Comparison of ENCODE assay signal across 30 cellular contexts in genomic region chr6:92708945-92709344, GRCh38.
"Had no signal": no experiment of that assay in that cellular context is flagged by ENCODE, and none has a peak within 500 bp of the region (broad histone marks: within the 10 kb centered on the region; RNA-seq: fewer than 3 reads in every experiment).

No MANE protein-coding gene starts in this region.

- H3K4me1 ChIP-seq: parathyroid adenoma, psoas muscle, right lobe of liver, sigmoid colon, spleen, suprapubic skin, testis, tibial artery, transverse colon, upper lobe of right lung, uterus had no signal

- H3K4me2 ChIP-seq: smooth muscle cell had no signal

- ATAC-seq: naive thymus-derived CD8-positive, alpha-beta T cell; natural killer cell treated with Interleukin-12 subunit alpha and Interleukin-12 subunit beta and Interleukin-15 and Interleukin-18, amount 100 ng/mL, for 72 hours; psoas muscle; right cardiac atrium; right lobe of liver; stimulated activated memory B cell treated with anti-CD40 and anti-IgM and Interleukin-4, amounts not matched to agents 10 μg/mL and 1 μg/mL and 100 μg/mL, for 72 hours; stimulated activated naive CD8-positive, alpha-beta T cell treated with anti-CD3 and anti-CD28 coated beads, Interleukin-15, amount 100 ng/mL, for 72 hours; stimulated activated naive CD8-positive, alpha-beta T cell treated with anti-CD3 and anti-CD28 coated beads, Interleukin-15, Interleukin-2, amounts not matched to agents 100 U/mL and 50 U/mL, for 24 hours; upper lobe of right lung had no signal

- H3K27me3 ChIP-seq: neutrophil, right lobe of liver, sigmoid colon, spleen, suprapubic skin, testis, tibial artery, transverse colon, upper lobe of right lung, uterus had no signal

- DNase-seq: naive thymus-derived CD8-positive, alpha-beta T cell; nephron progenitor cell; nucleus accumbens; posterior cingulate gyrus; psoas muscle; right cardiac atrium; right lobe of liver; sigmoid colon; spleen; stimulated activated CD4-positive, alpha-beta T cell treated with anti-CD3 and anti-CD28 coated beads, Interleukin-12 subunit alpha, Interleukin-12 subunit beta, amount 100 ng/mL, for 4 hours; stimulated activated CD4-positive, alpha-beta T cell treated with anti-CD3 and anti-CD28 coated beads, Interleukin-1b, Interleukin-23, amount 100 ng/mL, for 48 hours; stimulated activated CD4-positive, alpha-beta T cell treated with anti-CD3 and anti-CD28 coated beads, Interleukin-4, amount 100 ng/mL, for 1 hour; stimulated activated CD4-positive, alpha-beta T cell treated with anti-CD3 and anti-CD28 coated beads, Interleukin-4, amount 100 ng/mL, for 4 hours; stimulated activated CD8-positive, alpha-beta memory T cell treated with anti-CD3 and anti-CD28 coated beads, Interleukin-4, amount 100 ng/mL, for 48 hours; stimulated activated naive CD4-positive, alpha-beta T cell; stimulated activated naive CD8-positive, alpha-beta T cell treated with anti-CD3 and anti-CD28 coated beads, Interleukin-15, amount 100 ng/mL, for 72 hours; stimulated activated naive CD8-positive, alpha-beta T cell treated with anti-CD3 and anti-CD28 coated beads, Interleukin-15, Interleukin-2, amounts not matched to agents 100 U/mL and 50 U/mL, for 24 hours; substantia nigra; testis; tibial artery; transverse colon; upper lobe of right lung; uterus had no signal

- H3K4me3 ChIP-seq: psoas muscle, right lobe of liver, sigmoid colon, skin epidermis, smooth muscle cell, spleen, suprapubic skin, testis, tibial artery, transverse colon, upper lobe of right lung, uterus had no signal

- H3K9ac ChIP-seq: parathyroid adenoma had no signal

- H2AFZ ChIP-seq: parathyroid adenoma had no signal

- H3K27ac ChIP-seq: neutrophil, parathyroid adenoma, psoas muscle, right lobe of liver, sigmoid colon, skin epidermis, spleen, suprapubic skin, testis, tibial artery, transverse colon, upper lobe of right lung, uterus had no signal

- H3K9me3 ChIP-seq: neutrophil, psoas muscle, right lobe of liver, sigmoid colon, spleen, suprapubic skin, testis, tibial artery, transverse colon, upper lobe of right lung, uterus had no signal

- H3K36me3 ChIP-seq: neutrophil, right lobe of liver, sigmoid colon, spleen, suprapubic skin, tibial artery, transverse colon, upper lobe of right lung, uterus had no signal

- H3K79me2 ChIP-seq: parathyroid adenoma had no signal
